1 cellular context compared by ENCODE assay signal in the genomic region with DNA sequence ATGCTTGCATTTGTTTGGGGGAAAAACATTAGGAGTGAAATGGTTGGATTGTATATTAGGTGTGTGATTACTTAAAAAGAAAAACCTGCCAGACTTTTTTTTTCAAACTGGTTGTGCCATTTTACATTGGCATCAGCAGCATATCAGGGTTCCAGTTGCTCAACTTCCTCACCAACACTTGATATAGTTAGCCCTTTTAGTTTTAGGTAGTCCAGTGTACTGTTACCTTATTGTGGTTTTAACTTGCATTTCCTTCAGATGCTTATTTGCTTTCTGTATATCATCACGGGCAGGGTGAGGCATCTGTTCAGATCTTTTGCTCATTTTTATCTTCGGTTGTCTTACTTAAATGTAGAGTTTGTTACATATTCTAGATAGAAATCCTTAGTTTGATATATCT.
TF ChIP-seq lines count a peak whose summit lies in the region.

No MANE protein-coding gene starts in this region.

TF ChIP-seq in WTC11, 78 proteins besides CTCF, POLR2A, EP300 and RAD21 (continued from another document):
- TF ChIP-seq, protein P1, sequence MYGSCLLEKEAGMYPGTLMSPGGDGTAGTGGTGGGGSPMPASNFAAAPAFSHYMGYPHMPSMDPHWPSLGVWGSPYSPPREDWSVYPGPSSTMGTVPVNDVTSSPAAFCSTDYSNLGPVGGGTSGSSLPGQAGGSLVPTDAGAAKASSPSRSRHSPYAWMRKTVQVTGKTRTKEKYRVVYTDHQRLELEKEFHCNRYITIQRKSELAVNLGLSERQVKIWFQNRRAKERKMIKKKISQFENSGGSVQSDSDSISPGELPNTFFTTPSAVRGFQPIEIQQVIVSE (CRISPR knock-in tag; IDR thresholded peaks at IDR 0.05; ENCODE audit: borderline replicate concordance): no peak
- TF ChIP-seq CREB1 (CRISPR knock-in tag; IDR thresholded peaks at IDR 0.05) (no peak), HMGA2 (CRISPR knock-in tag; IDR thresholded peaks at IDR 0.05) (no peak), FOXP1 (CRISPR knock-in tag; IDR thresholded peaks at IDR 0.05; ENCODE audit: borderline replicate concordance) (no peak), ZNF121 (CRISPR knock-in tag; IDR thresholded peaks at IDR 0.05) (no peak), TCF7 (CRISPR knock-in tag; IDR thresholded peaks at IDR 0.05; ENCODE audit: low read depth) (no peak), NFE2L1 (CRISPR knock-in tag; IDR thresholded peaks at IDR 0.05) (no peak), NFYB (CRISPR knock-in tag; conservative IDR thresholded peaks at IDR 0.05; ENCODE audit: low read depth) (no peak)
- TF ChIP-seq, protein P2, sequence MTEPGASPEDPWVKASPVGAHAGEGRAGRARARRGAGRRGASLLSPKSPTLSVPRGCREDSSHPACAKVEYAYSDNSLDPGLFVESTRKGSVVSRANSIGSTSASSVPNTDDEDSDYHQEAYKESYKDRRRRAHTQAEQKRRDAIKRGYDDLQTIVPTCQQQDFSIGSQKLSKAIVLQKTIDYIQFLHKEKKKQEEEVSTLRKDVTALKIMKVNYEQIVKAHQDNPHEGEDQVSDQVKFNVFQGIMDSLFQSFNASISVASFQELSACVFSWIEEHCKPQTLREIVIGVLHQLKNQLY (CRISPR knock-in tag; IDR thresholded peaks at IDR 0.05): no peak
- TF ChIP-seq, protein P3, sequence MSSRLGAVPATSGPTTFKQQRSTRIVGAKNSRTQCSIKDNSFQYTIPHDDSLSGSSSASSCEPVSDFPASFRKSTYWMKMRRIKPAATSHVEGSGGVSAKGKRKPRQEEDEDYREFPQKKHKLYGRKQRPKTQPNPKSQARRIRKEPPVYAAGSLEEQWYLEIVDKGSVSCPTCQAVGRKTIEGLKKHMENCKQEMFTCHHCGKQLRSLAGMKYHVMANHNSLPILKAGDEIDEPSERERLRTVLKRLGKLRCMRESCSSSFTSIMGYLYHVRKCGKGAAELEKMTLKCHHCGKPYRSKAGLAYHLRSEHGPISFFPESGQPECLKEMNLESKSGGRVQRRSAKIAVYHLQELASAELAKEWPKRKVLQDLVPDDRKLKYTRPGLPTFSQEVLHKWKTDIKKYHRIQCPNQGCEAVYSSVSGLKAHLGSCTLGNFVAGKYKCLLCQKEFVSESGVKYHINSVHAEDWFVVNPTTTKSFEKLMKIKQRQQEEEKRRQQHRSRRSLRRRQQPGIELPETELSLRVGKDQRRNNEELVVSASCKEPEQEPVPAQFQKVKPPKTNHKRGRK (CRISPR knock-in tag; IDR thresholded peaks at IDR 0.05; ENCODE audit: borderline replicate concordance): no peak
- TF ChIP-seq, protein P4, sequence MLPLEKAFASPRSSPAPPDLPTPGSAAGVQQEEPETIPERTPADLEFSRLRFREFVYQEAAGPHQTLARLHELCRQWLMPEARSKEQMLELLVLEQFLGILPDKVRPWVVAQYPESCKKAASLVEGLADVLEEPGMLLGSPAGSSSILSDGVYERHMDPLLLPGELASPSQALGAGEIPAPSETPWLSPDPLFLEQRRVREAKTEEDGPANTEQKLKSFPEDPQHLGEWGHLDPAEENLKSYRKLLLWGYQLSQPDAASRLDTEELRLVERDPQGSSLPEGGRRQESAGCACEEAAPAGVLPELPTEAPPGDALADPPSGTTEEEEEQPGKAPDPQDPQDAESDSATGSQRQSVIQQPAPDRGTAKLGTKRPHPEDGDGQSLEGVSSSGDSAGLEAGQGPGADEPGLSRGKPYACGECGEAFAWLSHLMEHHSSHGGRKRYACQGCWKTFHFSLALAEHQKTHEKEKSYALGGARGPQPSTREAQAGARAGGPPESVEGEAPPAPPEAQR (CRISPR knock-in tag; IDR thresholded peaks at IDR 0.05): no peak
